Comparison of ENCODE assay signal across 14 cellular contexts in genomic region chr13:97253581-97254293, GRCh38.
"Had no signal": no experiment of that assay in that cellular context is flagged by ENCODE, and none has a peak within 500 bp of the region (broad histone marks: within the 10 kb centered on the region; RNA-seq: fewer than 3 reads in every experiment).

No MANE protein-coding gene starts in this region.

- H3K27ac Mint-ChIP-seq: activated naive CD4-positive, alpha-beta T cell treated with anti-CD3 and anti-CD28 coated beads for 36 hours; activated T-helper 17 cell treated with anti-CD3 and anti-CD28 coated beads, Interleukin-2, amount 50 U/mL, for 72 hours; nephron; progenitor cell of endocrine pancreas; stimulated activated memory B cell treated with anti-CD40 and anti-IgM and Interleukin-4, amounts not matched to agents 10 μg/mL and 1 μg/mL and 100 μg/mL, for 72 hours had no signal

- DNase-seq: activated CD4-positive, CD25-positive, alpha-beta regulatory T cell treated with anti-CD3 and anti-CD28 coated beads, Interleukin-2, amount 50 U/mL, for 72 hours; activated naive CD4-positive, alpha-beta T cell treated with anti-CD3 and anti-CD28 coated beads for 36 hours; foreskin fibroblast; kidney glomerular epithelial cell; nucleus accumbens; stimulated activated CD4-positive, alpha-beta T cell treated with anti-CD3 and anti-CD28 coated beads, Interleukin-12 subunit alpha, Interleukin-12 subunit beta, amount 100 ng/mL, for 4 hours; stimulated activated CD4-positive, alpha-beta T cell treated with anti-CD3 and anti-CD28 coated beads, Interleukin-2, amount 100 ng/mL, for 24 hours; transverse colon had no signal

- H3K36me3 ChIP-seq: cardiac muscle cell, transverse colon had no signal

- H3K4me3 ChIP-seq: cardiac muscle cell, transverse colon had no signal

- H3K4me3 Mint-ChIP-seq: activated naive CD4-positive, alpha-beta T cell treated with anti-CD3 and anti-CD28 coated beads for 36 hours; activated T-helper 17 cell treated with anti-CD3 and anti-CD28 coated beads, Interleukin-2, amount 50 U/mL, for 72 hours; nephron; stimulated activated memory B cell treated with anti-CD40 and anti-IgM and Interleukin-4, amounts not matched to agents 10 μg/mL and 1 μg/mL and 100 μg/mL, for 72 hours had no signal

- H3K27me3 ChIP-seq: cardiac muscle cell, transverse colon had no signal

- ATAC-seq: activated T-helper 17 cell treated with anti-CD3 and anti-CD28 coated beads, Interleukin-2, amount 50 U/mL, for 72 hours; sciatic nerve; stimulated activated memory B cell treated with anti-CD40 and anti-IgM and Interleukin-4, amounts not matched to agents 10 μg/mL and 1 μg/mL and 100 μg/mL, for 72 hours had no signal

- H3K9me3 Mint-ChIP-seq: activated naive CD4-positive, alpha-beta T cell treated with anti-CD3 and anti-CD28 coated beads for 36 hours; activated T-helper 17 cell treated with anti-CD3 and anti-CD28 coated beads, Interleukin-2, amount 50 U/mL, for 72 hours; nephron; stimulated activated memory B cell treated with anti-CD40 and anti-IgM and Interleukin-4, amounts not matched to agents 10 μg/mL and 1 μg/mL and 100 μg/mL, for 72 hours had no signal

- H3K27ac ChIP-seq: cardiac muscle cell had no signal

- H3K27me3 Mint-ChIP-seq: activated T-helper 17 cell treated with anti-CD3 and anti-CD28 coated beads, Interleukin-2, amount 50 U/mL, for 72 hours; progenitor cell of endocrine pancreas; stimulated activated memory B cell treated with anti-CD40 and anti-IgM and Interleukin-4, amounts not matched to agents 10 μg/mL and 1 μg/mL and 100 μg/mL, for 72 hours had no signal

- H3K9me3 ChIP-seq: transverse colon had no signal
